In the genomic region with DNA sequence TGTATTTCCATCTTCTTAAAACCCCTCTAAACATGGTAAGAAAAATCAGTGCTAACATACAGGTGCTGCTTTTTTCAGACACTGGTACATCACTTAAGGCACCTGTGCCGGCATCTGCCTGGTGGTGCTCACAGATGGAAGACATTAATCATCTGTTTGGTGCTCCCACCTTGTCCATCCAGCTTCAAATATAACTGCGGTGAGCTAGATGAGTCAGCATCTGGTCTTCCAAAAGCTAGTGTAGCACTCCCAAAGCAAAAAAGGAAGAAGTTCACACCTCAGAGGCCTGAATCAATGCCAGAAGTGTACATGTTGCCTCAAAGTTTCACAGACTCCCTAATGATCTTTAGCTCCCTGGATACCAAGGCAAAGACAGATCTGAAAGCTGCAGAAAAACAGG, we compare ENCODE assay signal across 23 cellular contexts.
"Had no signal": no experiment of that assay in that cellular context is flagged by ENCODE, and none has a peak within 500 bp of the region (broad histone marks: within the 10 kb centered on the region; RNA-seq: fewer than 3 reads in every experiment).

No MANE protein-coding gene starts in this region.

- H3K27ac Mint-ChIP-seq: activated B cell treated with CpG ODN at 0.5 μM for 24 hours; activated T-helper 1 cell treated with anti-CD3 and anti-CD28 coated beads, Interleukin-12 subunit alpha, Interleukin-12 subunit beta, Interleukin-2, Interleukin-4 antibody, amounts not matched to agents 30 ng/mL and 10 ng/mL and 1 ng/mL, durations not matched to agents 14 hours and 24 hours and 36 hours; memory B cell; nephron progenitor cell; stimulated activated naive CD8-positive, alpha-beta T cell treated with anti-CD3 and anti-CD28 coated beads, Interleukin-15, amount 100 ng/mL, for 72 hours had no signal

- H3K27me3 ChIP-seq: body of pancreas, gastrocnemius medialis, left lung, right lobe of liver, SJSA1, spleen, testis, upper lobe of right lung had no signal

- H3K27me3 Mint-ChIP-seq: activated B cell treated with CpG ODN at 0.5 μM for 24 hours; central memory CD8-positive, alpha-beta T cell; memory B cell; stimulated activated naive CD8-positive, alpha-beta T cell treated with anti-CD3 and anti-CD28 coated beads, Interleukin-15, amount 100 ng/mL, for 72 hours had no signal

- H3K4me3 ChIP-seq: body of pancreas, gastrocnemius medialis, left lung, psoas muscle, right lobe of liver, SJSA1, spleen, testis, upper lobe of right lung had no signal

- H3K4me1 ChIP-seq: body of pancreas, gastrocnemius medialis, left lung, psoas muscle, right lobe of liver, SJSA1, spleen, testis, upper lobe of right lung had no signal

- DNase-seq: activated B cell treated with CpG ODN at 0.5 μM for 24 hours; activated CD4-positive, alpha-beta T cell treated with anti-CD3 and anti-CD28 coated beads for 48 hours; activated CD8-positive, alpha-beta memory T cell treated with anti-CD3 and anti-CD28 coated beads, Interleukin-2, amount 50 U/mL, for 48 hours; activated naive CD4-positive, alpha-beta T cell treated with Interleukin-2 at 50 U/mL for 16 hours; body of pancreas; cortex of kidney; effector CD4-positive, alpha-beta T cell; gastrocnemius medialis; kidney; left lung; nephron progenitor cell; psoas muscle; right lobe of liver; spleen; stimulated activated CD4-positive, alpha-beta T cell treated with anti-CD3 and anti-CD28 coated beads, Interleukin-1b, Interleukin-23, amount 100 ng/mL, for 48 hours; stimulated activated naive CD8-positive, alpha-beta T cell treated with anti-CD3 and anti-CD28 coated beads, Interleukin-15, amount 100 ng/mL, for 72 hours; T-helper 2 cell; testis; upper lobe of right lung had no signal

- H3K4me1 Mint-ChIP-seq: activated B cell treated with CpG ODN at 0.5 μM for 24 hours; central memory CD8-positive, alpha-beta T cell; memory B cell; nephron progenitor cell; stimulated activated naive CD8-positive, alpha-beta T cell treated with anti-CD3 and anti-CD28 coated beads, Interleukin-15, amount 100 ng/mL, for 72 hours had no signal

- H3K27ac ChIP-seq: body of pancreas, gastrocnemius medialis, left lung, psoas muscle, right lobe of liver, SJSA1, spleen, testis, upper lobe of right lung had no signal

- H3K4me3 Mint-ChIP-seq: activated B cell treated with CpG ODN at 0.5 μM for 24 hours; activated T-helper 1 cell treated with anti-CD3 and anti-CD28 coated beads, Interleukin-12 subunit alpha, Interleukin-12 subunit beta, Interleukin-2, Interleukin-4 antibody, amounts not matched to agents 30 ng/mL and 10 ng/mL and 1 ng/mL, durations not matched to agents 14 hours and 24 hours and 36 hours; central memory CD8-positive, alpha-beta T cell; memory B cell; nephron progenitor cell; stimulated activated naive CD8-positive, alpha-beta T cell treated with anti-CD3 and anti-CD28 coated beads, Interleukin-15, amount 100 ng/mL, for 72 hours had no signal

- H3K9me3 ChIP-seq: body of pancreas, gastrocnemius medialis, left lung, psoas muscle, right lobe of liver, SJSA1, spleen, testis, upper lobe of right lung had no signal

- ATAC-seq: body of pancreas; gastrocnemius medialis; left lung; psoas muscle; right lobe of liver; stimulated activated naive CD8-positive, alpha-beta T cell treated with anti-CD3 and anti-CD28 coated beads, Interleukin-15, amount 100 ng/mL, for 72 hours; upper lobe of right lung had no signal

- H3K9me3 Mint-ChIP-seq: activated B cell treated with CpG ODN at 0.5 μM for 24 hours; activated T-helper 1 cell treated with anti-CD3 and anti-CD28 coated beads, Interleukin-12 subunit alpha, Interleukin-12 subunit beta, Interleukin-2, Interleukin-4 antibody, amounts not matched to agents 30 ng/mL and 10 ng/mL and 1 ng/mL, durations not matched to agents 14 hours and 24 hours and 36 hours; central memory CD8-positive, alpha-beta T cell; memory B cell; nephron progenitor cell; stimulated activated naive CD8-positive, alpha-beta T cell treated with anti-CD3 and anti-CD28 coated beads, Interleukin-15, amount 100 ng/mL, for 72 hours had no signal
